24 cellular contexts compared by ENCODE assay signal in genomic region chr17:68141050-68141449, GRCh38.
"Had no signal": no experiment of that assay in that cellular context is flagged by ENCODE, and none has a peak within 500 bp of the region (broad histone marks: within the 10 kb centered on the region; RNA-seq: fewer than 3 reads in every experiment).

No MANE protein-coding gene starts in this region.

- H3K4me1 Mint-ChIP-seq: activated naive CD8-positive, alpha-beta T cell treated with anti-CD3 and anti-CD28 coated beads, Interleukin-2, amount 50 U/mL, for 24 hours; memory B cell; nephron; WTC11 had no signal

- H3K27me3 Mint-ChIP-seq: activated CD4-positive, alpha-beta memory T cell treated with anti-CD3 and anti-CD28 coated beads for 36 hours; activated naive CD8-positive, alpha-beta T cell treated with anti-CD3 and anti-CD28 coated beads, Interleukin-2, amount 50 U/mL, for 24 hours; dendritic cell treated with granulocyte-macrophage colony-stimulating factor and Interleukin-4, amounts not matched to agents 40 ng/mL and 50 ng/mL, for 4 days; memory B cell had no signal

- H3K9me3 ChIP-seq: heart left ventricle, neutrophil, pancreas, psoas muscle, right atrium auricular region, upper lobe of left lung had no signal

- H3K27ac Mint-ChIP-seq: activated CD4-positive, alpha-beta memory T cell treated with anti-CD3 and anti-CD28 coated beads for 36 hours; activated naive CD8-positive, alpha-beta T cell treated with anti-CD3 and anti-CD28 coated beads, Interleukin-2, amount 50 U/mL, for 24 hours; activated T-cell treated with anti-CD3 and anti-CD28 coated beads, Interleukin-2, amount 50 U/mL, for 72 hours; dendritic cell treated with granulocyte-macrophage colony-stimulating factor and Interleukin-4, amounts not matched to agents 40 ng/mL and 50 ng/mL, for 4 days; memory B cell; nephron; WTC11 had no signal

- H3K4me3 ChIP-seq: cardiac muscle cell, heart left ventricle, pancreas, psoas muscle, right atrium auricular region, upper lobe of left lung had no signal

- ATAC-seq: activated naive CD8-positive, alpha-beta T cell treated with anti-CD3 and anti-CD28 coated beads, Interleukin-2, amount 50 U/mL, for 24 hours; activated T-cell treated with anti-CD3 and anti-CD28 coated beads, Interleukin-2, amount 50 U/mL, for 72 hours; heart left ventricle; left cardiac atrium; pancreas; psoas muscle; WTC11 had no signal

- H3K36me3 Mint-ChIP-seq: activated CD4-positive, alpha-beta memory T cell treated with anti-CD3 and anti-CD28 coated beads for 36 hours; memory B cell; WTC11 had no signal

- H3K4me3 Mint-ChIP-seq: activated CD4-positive, alpha-beta memory T cell treated with anti-CD3 and anti-CD28 coated beads for 36 hours; activated naive CD8-positive, alpha-beta T cell treated with anti-CD3 and anti-CD28 coated beads, Interleukin-2, amount 50 U/mL, for 24 hours; activated T-cell treated with anti-CD3 and anti-CD28 coated beads, Interleukin-2, amount 50 U/mL, for 72 hours; dendritic cell treated with granulocyte-macrophage colony-stimulating factor and Interleukin-4, amounts not matched to agents 40 ng/mL and 50 ng/mL, for 4 days; memory B cell; nephron; WTC11 had no signal

- DNase-seq: activated CD4-positive, alpha-beta memory T cell treated with anti-CD3 and anti-CD28 coated beads for 36 hours; activated CD4-positive, alpha-beta T cell treated with anti-CD3 and anti-CD28 coated beads for 4 hours; activated effector memory CD4-positive, alpha-beta T cell treated with anti-CD3 and anti-CD28 coated beads, Interleukin-2, amount 50 U/mL, for 16 hours; activated naive CD4-positive, alpha-beta T cell treated with anti-CD3 and anti-CD28 coated beads, Interleukin-2, amount 50 U/mL, for 16 hours; activated naive CD8-positive, alpha-beta T cell treated with anti-CD3 and anti-CD28 coated beads, Interleukin-2, amount 50 U/mL, for 24 hours; activated T-cell treated with anti-CD3 and anti-CD28 coated beads, Interleukin-2, amount 50 U/mL, for 72 hours; effector CD8-positive, alpha-beta T cell; heart left ventricle; islet precursor cell; left cardiac atrium; pancreas; psoas muscle; stimulated activated CD4-positive, alpha-beta T cell treated with anti-CD3 and anti-CD28 coated beads, Interleukin-4, amount 100 ng/mL, for 24 hours; stimulated activated naive CD4-positive, alpha-beta T cell treated with Interleukin-2 at 50 U/mL for 16 hours; T-helper 1 cell; T-helper 9 cell; upper lobe of left lung had no signal
